Comparison of ENCODE assay signal across 12 cellular contexts in genomic region chr6:22149081-22149480, GRCh38.
A peak's percentile ranks its signal among the peaks of the same experiment; 100 is the strongest.
DNase-seq lines count a peak whose midpoint lies in the region; ATAC-seq, FAIRE-seq and TF ChIP-seq lines count a peak whose summit lies in the region.
"Had no signal": no experiment of that assay in that cellular context is flagged by ENCODE, and none has a peak within 500 bp of the region (broad histone marks: within the 10 kb centered on the region; RNA-seq: fewer than 3 reads in every experiment).

No MANE protein-coding gene starts in this region.

- H3K27me3 Mint-ChIP-seq in astrocyte (ENCODE audit: low read depth, unreplicated experiment) (no peaks in the 10 kb centered on the region), nephron (ENCODE audit: low read depth) (no peaks in the 10 kb centered on the region)

- H3K4me1 ChIP-seq in astrocyte (ENCODE audit: insufficient read depth, low read length) (peaks cover 44% of the 10 kb centered on the region), psoas muscle (peaks cover 44% of the 10 kb centered on the region)
- H3K4me1 ChIP-seq: breast epithelium had no signal

- no peaks in the 10 kb centered on the region for H3K79me2 ChIP-seq in astrocyte (ENCODE audit: insufficient read depth, low read length)

- H3K27ac Mint-ChIP-seq in astrocyte (ENCODE audit: unreplicated experiment) = no peak overlapping the region
- peak overlapping the region; percentile 97 to 99 (median 98) for H3K27ac Mint-ChIP-seq in nephron

- no peak overlapping the region for H3K4me3 ChIP-seq in astrocyte (ENCODE audit: insufficient read depth, low read depth, low read length)
- H3K4me3 ChIP-seq in psoas muscle = no peak overlapping the region
- H3K4me3 ChIP-seq: esophagus muscularis mucosa, ovary had no signal

- H3K4me2 ChIP-seq in astrocyte (ENCODE audit: low read length) = peak overlapping the region; percentile 80

- H3K9me3 Mint-ChIP-seq in astrocyte (ENCODE audit: unreplicated experiment) = no peaks in the 10 kb centered on the region
- no peaks in the 10 kb centered on the region for H3K9me3 Mint-ChIP-seq in nephron

- no peaks in the 10 kb centered on the region for H3K9me3 ChIP-seq in astrocyte (ENCODE audit: insufficient read depth, low read depth, low read length)
- H3K9me3 ChIP-seq in psoas muscle = no peaks in the 10 kb centered on the region
- H3K9me3 ChIP-seq: breast epithelium, esophagus muscularis mucosa, ovary had no signal

- ATAC-seq in psoas muscle (no peak), HG02852 (IDR thresholded peaks at IDR 0.05; ENCODE audit: unreplicated experiment) (no peak), HG02981 (IDR thresholded peaks at IDR 0.05; ENCODE audit: unreplicated experiment) (no peak)
- no peak for ATAC-seq in activated CD4-positive, CD25-positive, alpha-beta regulatory T cell treated with anti-CD3 and anti-CD28 coated beads, Interleukin-2, amount 50 U/mL, for 24 hours

- intact Hi-C loops in psoas muscle (cut with DNase I) = loop anchor here in 1 of 2 donors (5.0 to 10.0 kb wide), 3 partner anchors 194 to 552 kb away; no protein-coding TSS in a partner anchor

- H3K9ac ChIP-seq in astrocyte (ENCODE audit: low read length) = peak overlapping the region; percentile 63

- H3K27ac ChIP-seq in astrocyte (ENCODE audit: low read depth, low read length) (peak overlapping the region; percentile 56), psoas muscle (no peak overlapping the region)
- H3K27ac ChIP-seq: esophagus muscularis mucosa, ovary had no signal

- no peak for FAIRE-seq in astrocyte (lab: Jason Lieb, UNC)

- no peaks in the 10 kb centered on the region for H4K20me1 ChIP-seq in astrocyte (ENCODE audit: insufficient read depth, low read length)

- DNase-seq in DMS53 (lab: John Stamatoyannopoulos, UW) (peak; percentile 72), NCI-H146 treated with DMSO at 0.1 percent for 48 hours (lab: John Stamatoyannopoulos, UW; ENCODE audit: unreplicated experiment) (peak; percentile 34), astrocyte (ENCODE audit: low read depth) (no peak), psoas muscle (no peak)
- DNase-seq: ovary; stimulated activated CD4-positive, alpha-beta T cell treated with anti-CD3 and anti-CD28 coated beads, Interleukin-4, amount 100 ng/mL, for 24 hours had no signal

- 20 to 35% (median 20%) methylated on average over 4 of the region's 4 CpGs for WGBS in psoas muscle, 3 donors

- TF ChIP-seq CTCF in astrocyte (IDR thresholded peaks at IDR 0.05; ENCODE audit: insufficient read depth, low read depth, low read length) (no peak), nephron (IDR thresholded peaks at IDR 0.05; ENCODE audit: unreplicated experiment in 3 of 3) (no peak), psoas muscle (IDR thresholded peaks at IDR 0.05) (no peak)

- H2AFZ ChIP-seq in astrocyte (ENCODE audit: low read depth, low read length) = peak overlapping the region; percentile 44

- H3K36me3 Mint-ChIP-seq in astrocyte (ENCODE audit: low read depth, unreplicated experiment) (no peaks in the 10 kb centered on the region), nephron (ENCODE audit: low read depth) (peaks cover 12% of the 10 kb centered on the region)

- H3K27me3 ChIP-seq in astrocyte (ENCODE audit: insufficient read depth, low read length) = no peaks in the 10 kb centered on the region
- no peaks in the 10 kb centered on the region for H3K27me3 ChIP-seq in psoas muscle (ENCODE audit: insufficient read depth in 3 of 3, low read length in 2 of 3)
- H3K27me3 ChIP-seq: breast epithelium, esophagus muscularis mucosa, ovary had no signal

- H3K4me1 Mint-ChIP-seq in astrocyte (ENCODE audit: low read depth, unreplicated experiment) (peaks cover 47% of the 10 kb centered on the region), nephron (peaks cover 85% of the 10 kb centered on the region)

- no peak overlapping the region for H3K4me3 Mint-ChIP-seq in astrocyte (ENCODE audit: unreplicated experiment)
- peak overlapping the region in 2 of 3 experiments; percentile 87 for H3K4me3 Mint-ChIP-seq in nephron

- H3K36me3 ChIP-seq in astrocyte (ENCODE audit: insufficient read depth, low read length) (no peaks in the 10 kb centered on the region), psoas muscle (ENCODE audit: insufficient read depth in 1 of 2, low read depth in 1 of 2) (no peaks in the 10 kb centered on the region)
- H3K36me3 ChIP-seq: breast epithelium, esophagus muscularis mucosa, ovary had no signal

Comparison
In these comparisons a context has a peak if more than half of its experiments do, and no peak if none do; other contexts are left out.
1. DNase-seq: peak in DMS53 (single experiment) and NCI-H146 treated with DMSO at 0.1 percent for 48 hours (single experiment); none in astrocyte (single experiment) and psoas muscle (0 of 2).